ENCODE assay signal across 25 cellular contexts in genomic region chr16:84050316-84050715, GRCh38. TPM values are rescaled to one million over a fixed set of nuclear protein-coding genes. Genes with fewer than 3 reads are reported as not detected.
A peak's percentile ranks its signal among the peaks of the same experiment; 100 is the strongest.
DNase-seq lines count a peak whose midpoint lies in the region; ATAC-seq, FAIRE-seq and TF ChIP-seq lines count a peak whose summit lies in the region.
"Had no signal": no experiment of that assay in that cellular context is flagged by ENCODE, and none has a peak within 500 bp of the region (broad histone marks: within the 10 kb centered on the region; RNA-seq: fewer than 3 reads in every experiment).

No MANE protein-coding gene starts in this region.

- H2AK5ac ChIP-seq in H1 (ENCODE audit: low read depth, low read length): no peak overlapping the region

- H3K23me2 ChIP-seq in H1 (ENCODE audit: low read depth, low read length): no peaks in the 10 kb centered on the region

- H2BK15ac ChIP-seq in H1 (ENCODE audit: low read length): no peak overlapping the region

- no peak overlapping the region for H3K23ac ChIP-seq in H1 (ENCODE audit: insufficient read length)

- peaks cover 0 to 7% of the 10 kb centered on the region in 2 donors for H3K4me1 ChIP-seq in right atrium auricular region
- no peaks in the 10 kb centered on the region for H3K4me1 ChIP-seq in H1 (replicated peaks in 1 of 4; ENCODE audit: control insufficient read depth in 3 of 4, insufficient read depth in 4 of 4, low read length in 3 of 4)
- H3K4me1 ChIP-seq in upper lobe of right lung: no peaks in the 10 kb centered on the region
- H3K4me1 ChIP-seq in colonic mucosa: no peaks in the 10 kb centered on the region
- H3K4me1 ChIP-seq in foreskin keratinocyte: no peaks in the 10 kb centered on the region

- no peak overlapping the region for H3K4ac ChIP-seq in H1 (replicated peaks; ENCODE audit: insufficient read length, low read depth, low read length)

- H4K8ac ChIP-seq in H1 (ENCODE audit: extremely low read depth, insufficient read depth, low read length): peak overlapping the region; percentile 73; the same call in 1 of the 2 replicates

- no peak for FAIRE-seq in H1 (lab: Jason Lieb, UNC)
- FAIRE-seq: D721Med had no signal

- POLR2A ChIA-PET in H1 (lab: Charles Lee; ENCODE audit: partially characterized antibody): no interaction called here

- H3K27me3 ChIP-seq in right atrium auricular region (no peaks in the 10 kb centered on the region), H1 (replicated peaks in 1 of 4; ENCODE audit: control insufficient read depth in 3 of 4, extremely low read depth in 1 of 4, insufficient read depth in 3 of 4, low read length in 3 of 4) (no peaks in the 10 kb centered on the region), upper lobe of right lung (no peaks in the 10 kb centered on the region), colonic mucosa (no peaks in the 10 kb centered on the region), foreskin keratinocyte (no peaks in the 10 kb centered on the region)
- H3K27me3 ChIP-seq: BLaER1 had no signal

- no peaks in the 10 kb centered on the region for H3K27me3 Mint-ChIP-seq in neural crest cell (ENCODE audit: low read depth)
- H3K27me3 Mint-ChIP-seq: CD4-positive, CD25-positive, alpha-beta regulatory T cell had no signal

- TF ChIP-seq RAD21 in H1 (IDR thresholded peaks at IDR 0.05 in 1 of 2, conservative IDR thresholded peaks at IDR 0.05 in 1 of 2; ENCODE audit: low read depth in 2 of 2, low read length in 2 of 2): no peak

- no peak overlapping the region for H4K5ac ChIP-seq in H1 (ENCODE audit: insufficient read length, low read depth, low read length)

- H3K36me3 ChIP-seq in right atrium auricular region (peaks cover 27% of the 10 kb centered on the region), H1 (ENCODE audit: control insufficient read depth in 2 of 4, insufficient read depth in 4 of 4, low read length in 3 of 4) (peaks cover 0 to 17% (median 6%) of the 10 kb centered on the region in 4 experiments; a peak in 4 of 8 replicates), upper lobe of right lung (peaks cover 51% of the 10 kb centered on the region), colonic mucosa (no peaks in the 10 kb centered on the region)

- TF ChIP-seq CTCF in right atrium auricular region (IDR thresholded peaks at IDR 0.05) (no peak), H1 (IDR thresholded peaks at IDR 0.05; ENCODE audit: control extremely low read depth in 1 of 3, insufficient read depth in 1 of 3, low read depth in 1 of 3, low read length in 3 of 3) (no peak), neural crest cell (conservative IDR thresholded peaks at IDR 0.05) (no peak), upper lobe of right lung (IDR thresholded peaks at IDR 0.05) (no peak), colonic mucosa (IDR thresholded peaks at IDR 0.05) (no peak), foreskin keratinocyte (conservative IDR thresholded peaks at IDR 0.05) (no peak)

- no peak overlapping the region for H3K27ac ChIP-seq in right atrium auricular region
- no peak overlapping the region for H3K27ac ChIP-seq in H1 (ENCODE audit: low read depth, low read length)
- no peak overlapping the region for H3K27ac ChIP-seq in upper lobe of right lung
- H3K27ac ChIP-seq in colonic mucosa: no peak overlapping the region
- no peak overlapping the region for H3K27ac ChIP-seq in foreskin keratinocyte

- TF ChIP-seq EP300 in H1 (IDR thresholded peaks at IDR 0.05; ENCODE audit: borderline replicate concordance in 1 of 2, low read depth in 2 of 2, low read length in 2 of 2): no peak

- no peak overlapping the region for H3K18ac ChIP-seq in H1 (ENCODE audit: extremely low read depth, low read length)

- H4K91ac ChIP-seq in H1 (replicated peaks; ENCODE audit: insufficient read length, low read length): no peak overlapping the region

- no peak overlapping the region for H3K56ac ChIP-seq in H1 (replicated peaks; ENCODE audit: insufficient read length, low read depth, low read length)

- no peak overlapping the region for H3K4me3 Mint-ChIP-seq in neural crest cell
- H3K4me3 Mint-ChIP-seq: CD4-positive, CD25-positive, alpha-beta regulatory T cell had no signal

- ATAC-seq in upper lobe of right lung (no peak), foreskin keratinocyte (no peak)

- no peaks in the 10 kb centered on the region for H3K9me3 Mint-ChIP-seq in neural crest cell

- H3K9ac ChIP-seq in H1 (replicated peaks in 1 of 4; ENCODE audit: extremely low read depth in 1 of 4, low read depth in 3 of 4, low read length in 3 of 4) (no peak overlapping the region), colonic mucosa (ENCODE audit: low read depth in 2 of 2, low read length in 2 of 2) (no peak overlapping the region)
- H3K9ac ChIP-seq: BLaER1 had no signal

- no peaks in the 10 kb centered on the region for H3K79me2 ChIP-seq in H1 (ENCODE audit: control insufficient read depth in 1 of 2, insufficient read depth in 2 of 2, low read length in 2 of 2)

- intact Hi-C loops in cardiac septum (cut with DNase I) (no loop called here), upper lobe of right lung (cut with DNase I) (no loop called here), colonic mucosa (cut with DNase I) (no loop called here)

- no peak overlapping the region for H3K4me2 ChIP-seq in H1 (ENCODE audit: insufficient read depth in 1 of 2, low read depth in 2 of 2, low read length in 2 of 2)

- no peak overlapping the region for H3K14ac ChIP-seq in H1 (ENCODE audit: insufficient read length)

- peaks cover 0 to 3% of the 10 kb centered on the region in 2 experiments for H4K20me1 ChIP-seq in H1 (replicated peaks in 1 of 2; ENCODE audit: control insufficient read depth in 1 of 2, insufficient read depth in 2 of 2, low read length in 2 of 2)

- peaks cover 14% of the 10 kb centered on the region for H3K4me1 Mint-ChIP-seq in neural crest cell
- H3K4me1 Mint-ChIP-seq: CD4-positive, CD25-positive, alpha-beta regulatory T cell had no signal

- H3K4me3 ChIP-seq in right atrium auricular region (no peak overlapping the region), H1 (ENCODE audit: extremely low read depth in 1 of 4, insufficient read depth in 2 of 4, low read depth in 3 of 4, low read length in 4 of 4) (no peak overlapping the region), upper lobe of right lung (no peak overlapping the region), colonic mucosa (no peak overlapping the region)
- H3K4me3 ChIP-seq: BLaER1 had no signal

- H2BK12ac ChIP-seq in H1 (ENCODE audit: low read depth, low read length): no peak overlapping the region

- H2BK5ac ChIP-seq in H1 (ENCODE audit: low read depth, low read length): no peak overlapping the region; the same call in 1 of the 2 replicates

- 86% methylated on average over 8 of the region's 9 CpGs; no CpG with 5 or more reads in 1 of the 2 experiments for WGBS in H1 (ENCODE audit: extremely low coverage in 1 of 2, insufficient coverage in 1 of 2, insufficient read length in 1 of 2, insufficient replicate concordance in 2 of 2, low coverage in 1 of 2, low lambda C conversion rate in 2 of 2, missing lambda C conversion rate in 1 of 2), 2 experiments

- no peak overlapping the region for H2BK20ac ChIP-seq in H1 (ENCODE audit: low read length)

- no peak overlapping the region for H2BK120ac ChIP-seq in H1 (replicated peaks; ENCODE audit: low read depth, low read length)

- DNase-seq in cardiac septum (ENCODE audit: low spot score) (peak; percentile 43), right atrium auricular region (ENCODE audit: low spot score) (no peak), H1 (ENCODE audit: low read depth in 1 of 2, low spot score in 2 of 2) (no peak), neural crest cell (ENCODE audit: low read depth, low spot score) (no peak), upper lobe of right lung (peak; percentile 19), colonic mucosa (no peak), foreskin keratinocyte (no peak)
- DNase-seq: CD4-positive, CD25-positive, alpha-beta regulatory T cell; GOT3; HCEC 1CT; IMR-90; KG1; MM.1S; NCI-H1417 treated with DMSO at 0.1 percent for 48 hours; NCI-H1694 treated with DMSO at 0.1 percent for 48 hours; NCI-H2081; NCI-H2227 treated with DMSO at 0.1 percent for 48 hours; NCI-H526 treated with DMSO at 0.1 percent for 48 hours; RPMI8226; SHP77 had no signal

- no peak for TF ChIP-seq POLR2A in H1 (IDR thresholded peaks at IDR 0.05; ENCODE audit: control extremely low read depth in 1 of 2, low read depth in 2 of 2, low read length in 2 of 2)

- H3K79me1 ChIP-seq in H1 (ENCODE audit: low read depth, low read length): peaks cover 2% of the 10 kb centered on the region; the same call in 1 of the 2 replicates

- H3K36me3 Mint-ChIP-seq in neural crest cell (ENCODE audit: low read depth): peaks cover 2% of the 10 kb centered on the region

- no peaks in the 10 kb centered on the region for H3K9me3 ChIP-seq in right atrium auricular region
- no peaks in the 10 kb centered on the region for H3K9me3 ChIP-seq in H1 (ENCODE audit: insufficient read depth in 2 of 2, low read depth in 1 of 2, low read length in 1 of 2)
- H3K9me3 ChIP-seq in upper lobe of right lung: no peaks in the 10 kb centered on the region
- H3K9me3 ChIP-seq in colonic mucosa: no peaks in the 10 kb centered on the region
- H3K9me3 ChIP-seq: BLaER1 had no signal

- H3K27ac Mint-ChIP-seq in neural crest cell (ENCODE audit: unreplicated experiment): peak overlapping the region; percentile 57
- H3K27ac Mint-ChIP-seq: CD4-positive, CD25-positive, alpha-beta regulatory T cell had no signal

- no peak overlapping the region for H2AFZ ChIP-seq in H1 (ENCODE audit: low read length)

- CTCF ChIA-PET in H1 (lab: Charles Lee; ENCODE audit: partially characterized antibody): interaction anchor here (0.7 to 21.4 kb wide), 4 partner anchors 11 to 306 kb away, joined by 3 to 366 read pairs (median 44); partner anchors contain the start of gene OSGIN1

TF ChIP-seq in H1, 55 proteins besides CTCF, POLR2A, EP300 and RAD21 (continues in another document):
- TF ChIP-seq SUZ12 (IDR thresholded peaks at IDR 0.05; ENCODE audit: low read length): no peak
- no peak for TF ChIP-seq BACH1 (IDR thresholded peaks at IDR 0.05; ENCODE audit: low read length)
- TF ChIP-seq EZH2 (IDR thresholded peaks at IDR 0.05; ENCODE audit: low read depth, low read length, severe bottlenecking): no peak

RNA-seq across cellular contexts. Expression of gene SLC38A8, which starts 7.7 kb away (rescaled TPM):
- total RNA-seq in cardiac septum (not detected), right atrium auricular region (not detected), neural crest cell (not detected in 2 replicates), upper lobe of right lung (not detected), colonic mucosa (not detected), foreskin keratinocyte (not detected in 2 replicates)
- total RNA-seq in H1 (2021; fragmentation: NEBNext Ultra II Directional; extraction: Animal tissue kit (Norgen Biotek cat#: 25700)): not detected in 2 replicates
- polyA plus RNA-seq in H1 (2011; rRNA removed) (0.08 TPM in 1 of 2 replicates, not detected in the other), foreskin keratinocyte (not detected in 2 replicates)
- not detected for polyA plus RNA-seq in H1 (2011; cell fraction: cytosol; rRNA removed)
- polyA plus RNA-seq in H1 (2011; cell fraction: nucleus; rRNA removed): not detected
- not detected in 4 replicates for polyA plus RNA-seq in H1 (2012, experiment 1 of 2)
- polyA plus RNA-seq in H1 (2012, experiment 2 of 2): not detected
- polyA plus RNA-seq in H1 (2013, experiment 1 of 2): not detected
- 0.15 TPM for polyA plus RNA-seq in H1 (2013, experiment 2 of 2)
- not detected in 2 replicates for polyA minus RNA-seq in H1 (2011; rRNA and poly(A)+ RNA removed)
- polyA minus RNA-seq in H1 (2011; cell fraction: cytosol; rRNA and poly(A)+ RNA removed): not detected
- polyA minus RNA-seq in H1 (2011; cell fraction: nucleus; rRNA and poly(A)+ RNA removed): not detected
- total RNA-seq: A172; CD4-positive, CD25-positive, alpha-beta regulatory T cell; IMR-90; NCI-H460 had no signal
- polyA plus RNA-seq: AG04450; CD4-positive, CD25-positive, alpha-beta regulatory T cell; IMR-90 had no signal

Comparison
In these comparisons a context has a peak if more than half of its experiments do, and no peak if none do; other contexts are left out.
1. DNase-seq: peak in cardiac septum (single experiment) and upper lobe of right lung (single experiment); none in right atrium auricular region (single experiment), H1 (0 of 2), neural crest cell (single experiment), colonic mucosa (single experiment) and foreskin keratinocyte (0 of 2).